In genomic region chr6:75618437-75618836, GRCh38 we compare ENCODE assay signal across 18 cellular contexts.
"Had no signal": no experiment of that assay in that cellular context is flagged by ENCODE, and none has a peak within 500 bp of the region (broad histone marks: within the 10 kb centered on the region; RNA-seq: fewer than 3 reads in every experiment).

No MANE protein-coding gene starts in this region.

- DNase-seq: activated CD4-positive, alpha-beta T cell treated with anti-CD3 and anti-CD28 coated beads, Interleukin-2, amount 50 U/mL, for 4 hours; activated CD8-positive, alpha-beta memory T cell treated with anti-CD3 and anti-CD28 coated beads, Interleukin-2, amount 50 U/mL, for 4 hours; activated naive CD4-positive, alpha-beta T cell treated with anti-CD3 and anti-CD28 coated beads, Interleukin-2, amount 50 U/mL, for 16 hours; amygdala; glutamatergic neuron; immature natural killer cell; left cardiac atrium; mammary epithelial cell; right lobe of liver; spleen; stimulated activated CD4-positive, alpha-beta T cell treated with anti-CD3 and anti-CD28 coated beads, Interleukin-2, amount 100 ng/mL, for 24 hours; stimulated activated naive CD4-positive, alpha-beta T cell had no signal

- H3K4me3 ChIP-seq: prostate gland, right lobe of liver, SK-N-MC, spleen, suprapubic skin had no signal

- H3K9me3 ChIP-seq: prostate gland, right lobe of liver, spleen, suprapubic skin had no signal

- H3K27me3 ChIP-seq: right lobe of liver, spleen, suprapubic skin had no signal

- H3K36me3 Mint-ChIP-seq: immature natural killer cell had no signal

- H3K36me3 ChIP-seq: prostate gland, right lobe of liver, suprapubic skin had no signal

- H3K4me3 Mint-ChIP-seq: nephron had no signal

- FAIRE-seq: TTC549 had no signal

- H3K27ac ChIP-seq: right lobe of liver, SK-N-MC, suprapubic skin had no signal

- H3K9me3 Mint-ChIP-seq: immature natural killer cell had no signal

- H3K27me3 Mint-ChIP-seq: brain had no signal
